1 cellular context compared by ENCODE assay signal in genomic region chr12:123388218-123388947, GRCh38.
A peak's percentile ranks its signal among the peaks of the same experiment; 100 is the strongest.
TF ChIP-seq lines count a peak whose summit lies in the region.

No MANE protein-coding gene starts in this region.

TF ChIP-seq in HEK293, 187 proteins besides CTCF, POLR2A, EP300 and RAD21 (continued from another document and continues in another):
- no peak for TF ChIP-seq REST (tag by site-specific recombination; IDR thresholded peaks at IDR 0.05)
- no peak for TF ChIP-seq ZNF837 (tag by site-specific recombination; IDR thresholded peaks at IDR 0.05)
- TF ChIP-seq ZNF366 (tag by site-specific recombination; conservative IDR thresholded peaks at IDR 0.05): no peak
- no peak for TF ChIP-seq ZNF398 (tag by site-specific recombination; IDR thresholded peaks at IDR 0.05)
- TF ChIP-seq BCL11A (tag by site-specific recombination; IDR thresholded peaks at IDR 0.05; ENCODE audit: low read depth): no peak
- no peak for TF ChIP-seq ZNF585B (tag by site-specific recombination; IDR thresholded peaks at IDR 0.05)
- TF ChIP-seq ZNF350 (tag by site-specific recombination; IDR thresholded peaks at IDR 0.05): no peak
- peak; percentile 48 for TF ChIP-seq ZBTB26 (tag by site-specific recombination; optimal IDR thresholded peaks at IDR 0.05)
- TF ChIP-seq SP2 (tag by site-specific recombination; IDR thresholded peaks at IDR 0.05): peak; percentile 63
- TF ChIP-seq ZNF677 (tag by site-specific recombination; IDR thresholded peaks at IDR 0.05): no peak
- no peak for TF ChIP-seq PRDM4 (tag by site-specific recombination; IDR thresholded peaks at IDR 0.05)
- TF ChIP-seq ZFP69B (tag by site-specific recombination; IDR thresholded peaks at IDR 0.05): no peak
- peak; percentile 88 for TF ChIP-seq ZBTB20 (tag by site-specific recombination; IDR thresholded peaks at IDR 0.05)
- TF ChIP-seq ZNF280D (tag by site-specific recombination; IDR thresholded peaks at IDR 0.05): no peak
- no peak for TF ChIP-seq ZNF433 (tag by site-specific recombination; IDR thresholded peaks at IDR 0.05; ENCODE audit: low read depth)
- no peak for TF ChIP-seq ZNF184 (tag by site-specific recombination; IDR thresholded peaks at IDR 0.05)
- TF ChIP-seq ZBTB17 (tag by site-specific recombination; IDR thresholded peaks at IDR 0.05): peak; percentile 33; the same call in 1 of the 2 replicates
- TF ChIP-seq ZNF701 (tag by site-specific recombination; IDR thresholded peaks at IDR 0.05): no peak
- TF ChIP-seq ZBTB10 (tag by site-specific recombination; IDR thresholded peaks at IDR 0.05): no peak
- TF ChIP-seq ZNF791 (tag by site-specific recombination; IDR thresholded peaks at IDR 0.05): no peak
- no peak for TF ChIP-seq ZNF223 (tag by site-specific recombination; IDR thresholded peaks at IDR 0.05)
- TF ChIP-seq TRIM28 (IDR thresholded peaks at IDR 0.05; ENCODE audit: borderline replicate concordance, low read length): no peak
- TF ChIP-seq HIC1 (tag by site-specific recombination; IDR thresholded peaks at IDR 0.05): no peak
- TF ChIP-seq KLF7 (tag by site-specific recombination; IDR thresholded peaks at IDR 0.05; ENCODE audit: borderline replicate concordance): no peak
- TF ChIP-seq ZNF324 (tag by site-specific recombination; IDR thresholded peaks at IDR 0.05): no peak
- no peak for TF ChIP-seq ZNF248 (tag by site-specific recombination; IDR thresholded peaks at IDR 0.05)
- TF ChIP-seq ZSCAN30 (tag by site-specific recombination; IDR thresholded peaks at IDR 0.05): no peak
- peak; percentile 46; the same call in 1 of the 2 replicates for TF ChIP-seq ZEB2 (tag by site-specific recombination; IDR thresholded peaks at IDR 0.05)
- TF ChIP-seq ZNF146 (tag by site-specific recombination; IDR thresholded peaks at IDR 0.05): no peak
- TF ChIP-seq ZNF555 (tag by site-specific recombination; conservative IDR thresholded peaks at IDR 0.05): no peak
- TF ChIP-seq ZBTB44 (tag by site-specific recombination; IDR thresholded peaks at IDR 0.05): no peak
- TF ChIP-seq ZFP3 (tag by site-specific recombination; IDR thresholded peaks at IDR 0.05; ENCODE audit: low read depth): no peak
- TF ChIP-seq ZNF629 (tag by site-specific recombination; IDR thresholded peaks at IDR 0.05): no peak
- no peak for TF ChIP-seq ZNF416 (tag by site-specific recombination; IDR thresholded peaks at IDR 0.05)
- peak; percentile 39; the same call in 1 of the 2 replicates for TF ChIP-seq SP7 (tag by site-specific recombination; IDR thresholded peaks at IDR 0.05)
- no peak for TF ChIP-seq ZNF488 (tag by site-specific recombination; IDR thresholded peaks at IDR 0.05)
- TF ChIP-seq AEBP2 (tag by site-specific recombination; IDR thresholded peaks at IDR 0.05; ENCODE audit: borderline replicate concordance): no peak
